21 cellular contexts compared by ENCODE assay signal in the genomic region with DNA sequence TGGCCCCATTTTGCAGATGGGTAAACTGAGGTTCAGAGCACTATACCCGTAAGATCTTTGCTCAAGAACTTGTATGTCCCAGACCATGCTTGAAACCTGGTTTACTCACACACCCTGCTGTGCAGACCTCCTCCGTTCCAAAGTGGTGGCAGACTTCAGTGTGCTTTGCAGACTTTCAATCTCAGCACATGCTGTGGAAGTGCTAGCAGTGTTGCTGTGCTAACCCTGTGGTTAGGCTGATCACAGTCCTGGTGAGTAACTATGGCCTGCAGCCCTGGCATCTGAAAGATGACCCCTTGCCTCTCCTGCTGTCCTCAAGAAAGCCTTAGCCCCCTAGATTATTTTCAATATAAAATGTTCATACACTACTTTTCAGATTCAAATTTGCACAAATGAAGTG.
DNase-seq lines count a peak whose midpoint lies in the region; ATAC-seq, FAIRE-seq and TF ChIP-seq lines count a peak whose summit lies in the region.
"Had no signal": no experiment of that assay in that cellular context is flagged by ENCODE, and none has a peak within 500 bp of the region (broad histone marks: within the 10 kb centered on the region; RNA-seq: fewer than 3 reads in every experiment).

No MANE protein-coding gene starts in this region.

- H3K4me3 Mint-ChIP-seq in activated B cell treated with CpG ODN at 0.5 μM for 24 hours: peak overlapping the region; percentile 68
- H3K4me3 Mint-ChIP-seq in naive thymus-derived CD4-positive, alpha-beta T cell: peak overlapping the region in 7 of 10 donors; percentile 29 to 87 (median 67)
- H3K4me3 Mint-ChIP-seq: HFFc6 had no signal

- FAIRE-seq in HTR-8/SVneo (lab: Jason Lieb, UNC): peak; percentile 57
- FAIRE-seq: frontal cortex had no signal

- in situ Hi-C loops in ACHN (cut with HindIII; ENCODE audit: low pct_ligation_motif_present, low pct_unique_long_range_greater_than_20kb, low sequenced_read_pairs): no loop called here

- no peaks in the 10 kb centered on the region for H3K9me3 Mint-ChIP-seq in activated B cell treated with CpG ODN at 0.5 μM for 24 hours
- no peaks in the 10 kb centered on the region for H3K9me3 Mint-ChIP-seq in naive thymus-derived CD4-positive, alpha-beta T cell
- H3K9me3 Mint-ChIP-seq: HFFc6, IgD-negative memory B cell had no signal

- intact Hi-C loops in activated B cell treated with CpG ODN at 0.5 μM for 24 hours (cut with micrococcal nuclease): no loop called here
- intact Hi-C loops in naive thymus-derived CD4-positive, alpha-beta T cell (cut with micrococcal nuclease): no loop called here

- peaks cover 31% of the 10 kb centered on the region for H3K4me1 Mint-ChIP-seq in activated B cell treated with CpG ODN at 0.5 μM for 24 hours
- H3K4me1 Mint-ChIP-seq in naive thymus-derived CD4-positive, alpha-beta T cell: peaks cover 34 to 95% (median 52%) of the 10 kb centered on the region in 7 donors

- no peaks in the 10 kb centered on the region for H3K27me3 ChIP-seq in naive thymus-derived CD4-positive, alpha-beta T cell (ENCODE audit: control insufficient read depth in 2 of 2, insufficient read depth in 2 of 2, low read length in 2 of 2)
- H3K27me3 ChIP-seq: spleen, suprapubic skin, vagina had no signal

- no peak for TF ChIP-seq CTCF in activated B cell treated with CpG ODN at 0.5 μM for 24 hours (IDR thresholded peaks at IDR 0.05)

- POLR2A ChIA-PET in activated B cell treated with CpG ODN at 0.5 μM for 24 hours (lab: Charles Lee): no interaction called here
- POLR2A ChIA-PET in naive thymus-derived CD4-positive, alpha-beta T cell (lab: Charles Lee): no interaction called here

- H3K27me3 Mint-ChIP-seq in activated B cell treated with CpG ODN at 0.5 μM for 24 hours: no peaks in the 10 kb centered on the region
- H3K27me3 Mint-ChIP-seq in naive thymus-derived CD4-positive, alpha-beta T cell: peaks cover 0 to 5% (median 0%) of the 10 kb centered on the region in 5 donors

- no peak overlapping the region for H3K27ac ChIP-seq in naive thymus-derived CD4-positive, alpha-beta T cell (ENCODE audit: low read depth, low read length)
- H3K27ac ChIP-seq: HL-60, neutrophil, suprapubic skin, vagina had no signal

- peak; percentile 66 for DNase-seq in NK-92 treated with Interleukin-12 subunit alpha and Interleukin-12 subunit beta, amount 100 ng/mL, for 24 hours (lab: John Stamatoyannopoulos, UW)
- DNase-seq in NK-92 (lab: John Stamatoyannopoulos, UW; ENCODE audit: unreplicated experiment): no peak
- no peak for DNase-seq in HTR-8/SVneo (ENCODE audit: insufficient read length, low spot score)
- DNase-seq in activated B cell treated with CpG ODN at 0.5 μM for 24 hours: no peak
- no peak for DNase-seq in naive thymus-derived CD4-positive, alpha-beta T cell
- no peak for DNase-seq in ACHN
- no peak for DNase-seq in islet precursor cell
- DNase-seq: C1 segment of cervical spinal cord, DMS153, erythroblast, HFFc6, NCI-H187, NCI-H446 treated with DMSO at 0.1 percent for 48 hours, spleen had no signal

- H3K36me3 ChIP-seq in naive thymus-derived CD4-positive, alpha-beta T cell (ENCODE audit: control insufficient read depth in 2 of 3, insufficient read depth in 3 of 3, low read length in 3 of 3): no peaks in the 10 kb centered on the region
- H3K36me3 ChIP-seq: neutrophil, spleen, suprapubic skin, vagina had no signal

- no peak for ATAC-seq in activated B cell treated with CpG ODN at 0.5 μM for 24 hours (ENCODE audit: low read depth)
- ATAC-seq in naive thymus-derived CD4-positive, alpha-beta T cell: no peak
- no peak for ATAC-seq in GM18907 (IDR thresholded peaks at IDR 0.05; ENCODE audit: unreplicated experiment)

- H3K9me3 ChIP-seq in naive thymus-derived CD4-positive, alpha-beta T cell (ENCODE audit: control insufficient read depth in 2 of 3, low read length in 3 of 3): no peaks in the 10 kb centered on the region
- H3K9me3 ChIP-seq: neutrophil, spleen, suprapubic skin, vagina had no signal

- CTCF ChIA-PET in activated B cell treated with CpG ODN at 0.5 μM for 24 hours (lab: Charles Lee): no interaction called here
- CTCF ChIA-PET in naive thymus-derived CD4-positive, alpha-beta T cell (lab: Charles Lee): no interaction called here

- peak overlapping the region; percentile 71 for H3K27ac Mint-ChIP-seq in activated B cell treated with CpG ODN at 0.5 μM for 24 hours
- peak overlapping the region in 3 of 9 donors; percentile 52 to 83 (median 59) for H3K27ac Mint-ChIP-seq in naive thymus-derived CD4-positive, alpha-beta T cell
- H3K27ac Mint-ChIP-seq: HFFc6 had no signal

- H3K4me3 ChIP-seq in naive thymus-derived CD4-positive, alpha-beta T cell (ENCODE audit: low read length): no peak overlapping the region
- H3K4me3 ChIP-seq: suprapubic skin, vagina had no signal

- H3K4me1 ChIP-seq in naive thymus-derived CD4-positive, alpha-beta T cell (ENCODE audit: control insufficient read depth in 2 of 2, insufficient read depth in 2 of 2, low read length in 2 of 2): peaks cover 19 to 26% of the 10 kb centered on the region in 2 donors
- H3K4me1 ChIP-seq: suprapubic skin, vagina had no signal

- no peaks in the 10 kb centered on the region for H3K36me3 Mint-ChIP-seq in activated B cell treated with CpG ODN at 0.5 μM for 24 hours (ENCODE audit: low read depth)
- peaks cover 0 to 23% (median 0%) of the 10 kb centered on the region in 5 donors for H3K36me3 Mint-ChIP-seq in naive thymus-derived CD4-positive, alpha-beta T cell
